In the genomic region with DNA sequence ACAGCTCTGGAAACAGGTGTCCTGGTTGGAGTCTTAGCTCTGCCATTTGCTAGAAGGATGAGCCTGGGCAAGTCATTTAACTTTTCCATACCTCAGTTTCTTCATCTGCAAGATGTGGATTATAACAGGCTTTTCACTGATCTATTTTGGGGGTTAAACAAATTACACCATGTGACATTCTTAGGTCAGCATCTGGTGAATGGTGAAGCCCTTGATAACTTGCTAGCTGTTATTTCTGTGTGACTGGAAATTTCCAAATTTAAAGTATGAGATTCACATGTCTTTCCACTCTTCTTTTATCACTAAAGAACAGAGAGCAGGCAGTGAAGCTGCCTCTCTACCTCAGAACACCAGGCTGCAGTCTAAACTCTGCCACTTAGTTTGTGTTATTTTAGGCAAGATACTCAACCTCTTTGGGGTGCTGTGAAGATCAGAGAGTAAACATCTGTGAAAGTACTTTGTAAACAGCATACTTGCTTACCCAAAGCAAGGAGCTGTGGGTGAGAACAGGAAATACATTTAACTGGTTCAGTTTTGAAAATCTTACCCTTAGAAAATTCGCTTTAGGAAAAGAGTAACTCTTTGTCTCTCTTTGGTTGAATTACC, we compare ENCODE assay signal across 11 cellular contexts. TPM values are rescaled to one million over a fixed set of nuclear protein-coding genes. Genes with fewer than 3 reads are reported as not detected.
DNase-seq lines count a peak whose midpoint lies in the region; ATAC-seq and TF ChIP-seq lines count a peak whose summit lies in the region.
"Had no signal": no experiment of that assay in that cellular context is flagged by ENCODE, and none has a peak within 500 bp of the region (broad histone marks: within the 10 kb centered on the region; RNA-seq: fewer than 3 reads in every experiment).

No MANE protein-coding gene starts in this region.

- H3K4me1 Mint-ChIP-seq in T-helper 17 cell: peaks cover 32% of the 10 kb centered on the region

- peak overlapping the region; percentile 25 for H3K4me3 Mint-ChIP-seq in T-helper 17 cell

- H3K27me3 ChIP-seq in cardiac muscle cell: no peaks in the 10 kb centered on the region
- H3K27me3 ChIP-seq in right cardiac atrium (ENCODE audit: control insufficient read depth, insufficient read depth): no peaks in the 10 kb centered on the region

- TF ChIP-seq CTCF in cardiac muscle cell (IDR thresholded peaks at IDR 0.05; ENCODE audit: low read depth, low read length): no peak

- peak overlapping the region; percentile 80 for H3K27ac Mint-ChIP-seq in T-helper 17 cell

- H3K27ac ChIP-seq in cardiac muscle cell (peak overlapping the region; percentile 62), right cardiac atrium (ENCODE audit: low read length) (no peak overlapping the region), substantia nigra (ENCODE audit: low read depth, low read length, poor library complexity, severe bottlenecking) (no peak overlapping the region)

- peaks cover 4% of the 10 kb centered on the region for H3K4me1 ChIP-seq in cardiac muscle cell (ENCODE audit: low read depth)
- no peaks in the 10 kb centered on the region for H3K4me1 ChIP-seq in right cardiac atrium (ENCODE audit: control insufficient read depth, insufficient read depth, low read length)

- H3K27me3 Mint-ChIP-seq in T-helper 17 cell: no peaks in the 10 kb centered on the region

- intact Hi-C loops in right cardiac atrium (cut with DNase I): no loop called here

- no peak for ATAC-seq in right cardiac atrium
- peak; percentile 74 for ATAC-seq in HG02623 (IDR thresholded peaks at IDR 0.05; ENCODE audit: unreplicated experiment)
- peak; percentile 74 for ATAC-seq in T-helper 17 cell
- ATAC-seq in activated CD4-positive, CD25-positive, alpha-beta regulatory T cell treated with anti-CD3 and anti-CD28 coated beads, Interleukin-2, amount 50 U/mL, for 24 hours: no peak

- peaks cover 9% of the 10 kb centered on the region for H3K36me3 Mint-ChIP-seq in T-helper 17 cell (ENCODE audit: low read depth)

- H3K4me3 ChIP-seq in cardiac muscle cell (no peak overlapping the region), right cardiac atrium (ENCODE audit: low read length) (no peak overlapping the region)
- H3K4me3 ChIP-seq: lung had no signal

- no peaks in the 10 kb centered on the region for H3K9me3 ChIP-seq in cardiac muscle cell (ENCODE audit: low read depth)
- no peaks in the 10 kb centered on the region for H3K9me3 ChIP-seq in right cardiac atrium (ENCODE audit: control insufficient read depth, low read length)
- no peaks in the 10 kb centered on the region for H3K9me3 ChIP-seq in T-helper 17 cell (ENCODE audit: control insufficient read depth, low read length, poor library complexity, severe bottlenecking)

- 80% methylated on average over 1 of the region's 1 CpG for WGBS in right cardiac atrium

- no peaks in the 10 kb centered on the region for H3K36me3 ChIP-seq in cardiac muscle cell

- DNase-seq in cardiac muscle cell (ENCODE audit: low read depth in 1 of 2, low spot score in 1 of 2) (no peak), right cardiac atrium (no peak), T-helper 17 cell (no peak), DMS 273 treated with DMSO at 0.1 percent for 48 hours (lab: John Stamatoyannopoulos, UW) (no peak), SW 1271 (lab: John Stamatoyannopoulos, UW) (no peak), substantia nigra (lab: John Stamatoyannopoulos, UW) (no peak)
- DNase-seq: activated CD8-positive, alpha-beta memory T cell treated with anti-CD3 and anti-CD28 coated beads for 24 hours; NCI-H187 treated with DMSO at 0.1 percent for 48 hours had no signal

RNA-seq across cellular contexts. Expression of a gene that starts 15.5 kb away (rescaled TPM):
- 6.1 and 8.7 TPM in 2 replicates for total RNA-seq in cardiac muscle cell
- 3.0 and 5.3 TPM in 2 replicates for polyA plus RNA-seq in cardiac muscle cell
- total RNA-seq in right cardiac atrium: 10 to 100 TPM in 2 of 4 donors, 1 to 10 TPM in 2; 8.5 to 10.9 (median 10.2) TPM
- polyA plus RNA-seq in right cardiac atrium: 3.1 TPM
- total RNA-seq in T-helper 17 cell: 10 to 100 TPM; 31.9 to 35.9 TPM

Comparison
In these comparisons a context has a peak if more than half of its experiments do, and no peak if none do; other contexts are left out.
1. ATAC-seq: peak in HG02623 (single experiment) and T-helper 17 cell (single experiment); none in right cardiac atrium (0 of 2) and activated CD4-positive, CD25-positive, alpha-beta regulatory T cell treated with anti-CD3 and anti-CD28 coated beads, Interleukin-2, amount 50 U/mL, for 24 hours (0 of 2).